Comparison of ENCODE assay signal across 9 cellular contexts in genomic region chr17:49694847-49695697, GRCh38. TPM values are rescaled to one million over a fixed set of nuclear protein-coding genes. Genes with fewer than 3 reads are reported as not detected.
DNase-seq lines count a peak whose midpoint lies in the region; FAIRE-seq and TF ChIP-seq lines count a peak whose summit lies in the region.
"Had no signal": no experiment of that assay in that cellular context is flagged by ENCODE, and none has a peak within 500 bp of the region (broad histone marks: within the 10 kb centered on the region; RNA-seq: fewer than 3 reads in every experiment).

No MANE protein-coding gene starts in this region.

- H3K4me3 ChIP-seq in OCI-LY1 (ENCODE audit: low read depth, low read length, poor library complexity, severe bottlenecking), result no peak overlapping the region
- H3K4me3 ChIP-seq in fibroblast of lung (replicated peaks in 1 of 4; ENCODE audit: control extremely low read depth in 1 of 4, insufficient read depth in 1 of 4, low read depth in 3 of 4, low read length in 4 of 4), result no peak overlapping the region
- no peak overlapping the region for H3K4me3 ChIP-seq in tibial artery
- H3K4me3 ChIP-seq: HAP-1 had no signal

- H3K4me1 ChIP-seq in OCI-LY1 (ENCODE audit: insufficient read depth, low read length, severe bottlenecking) (no peaks in the 10 kb centered on the region), fibroblast of lung (ENCODE audit: control insufficient read depth, extremely low read depth, insufficient read depth, low read length) (no peaks in the 10 kb centered on the region), tibial artery (peaks cover 0 to 72% (median 38%) of the 10 kb centered on the region in 4 donors)
- H3K4me1 ChIP-seq: HAP-1 had no signal

- peak; percentile 75 for FAIRE-seq in GM18507 (lab: Jason Lieb, UNC)

- H3K4me2 ChIP-seq in OCI-LY1 (ENCODE audit: low read length) (no peak overlapping the region), fibroblast of lung (ENCODE audit: extremely low read depth, insufficient read depth, low read length) (no peak overlapping the region)

- H3K79me2 ChIP-seq in OCI-LY1 (ENCODE audit: insufficient read depth, low read length) (no peaks in the 10 kb centered on the region), fibroblast of lung (ENCODE audit: control insufficient read depth, insufficient read depth, low read length) (no peaks in the 10 kb centered on the region)

- H3K36me3 ChIP-seq in OCI-LY1 (ENCODE audit: insufficient read depth, low read length) (peaks cover 5% of the 10 kb centered on the region; the same call in 1 of the 2 replicates), fibroblast of lung (ENCODE audit: control insufficient read depth, insufficient read depth, low read length) (peaks cover 2% of the 10 kb centered on the region), tibial artery (peaks cover 2 to 5% (median 4%) of the 10 kb centered on the region in 3 donors)
- H3K36me3 ChIP-seq: HAP-1 had no signal

- no peak overlapping the region for H2AFZ ChIP-seq in OCI-LY1 (ENCODE audit: low read length)
- H2AFZ ChIP-seq in fibroblast of lung (ENCODE audit: low read length), result no peak overlapping the region

- H3K9me3 ChIP-seq in OCI-LY1 (ENCODE audit: low read length) (no peaks in the 10 kb centered on the region), fibroblast of lung (ENCODE audit: control insufficient read depth, insufficient read depth, low read depth, low read length) (no peaks in the 10 kb centered on the region), tibial artery (no peaks in the 10 kb centered on the region)
- H3K9me3 ChIP-seq: HAP-1 had no signal

- H3K27me3 ChIP-seq in OCI-LY1 (ENCODE audit: insufficient read depth, low read length), result no peaks in the 10 kb centered on the region
- H3K27me3 ChIP-seq in fibroblast of lung (ENCODE audit: control insufficient read depth, insufficient read depth, low read length), result no peaks in the 10 kb centered on the region
- H3K27me3 ChIP-seq in tibial artery, result no peaks in the 10 kb centered on the region

- H3F3A ChIP-seq in OCI-LY1 (ENCODE audit: insufficient read depth, low read length), result no peaks in the 10 kb centered on the region

- DNase-seq in AG08395 (ENCODE audit: low spot score) (peak; percentile 54), GM18507 (ENCODE audit: extremely low spot score, insufficient read length, low read depth) (no peak), activated T-cell treated with anti-CD3 and anti-CD28 coated beads for 48 hours (ENCODE audit: low read depth) (peak; percentile 62), fibroblast of lung (ENCODE audit: low read depth in 2 of 2) (peak in 1 of 2 donors; percentile 29), nucleus accumbens (lab: John Stamatoyannopoulos, UW) (peak in 33 of 56 donors; percentile 8 to 74 (median 22)), tibial artery (peak in 1 of 2 donors; percentile 64), midbrain (lab: John Stamatoyannopoulos, UW) (no peak)

- no peak overlapping the region for H3K27ac ChIP-seq in OCI-LY1 (ENCODE audit: low read depth, low read length, poor library complexity, severe bottlenecking)
- no peak overlapping the region for H3K27ac ChIP-seq in fibroblast of lung (ENCODE audit: insufficient read depth, low read length)
- peak overlapping the region; percentile 86 to 90 for H3K27ac ChIP-seq in tibial artery

- peak; percentile 98 for TF ChIP-seq CTCF in OCI-LY1 (IDR thresholded peaks at IDR 0.05; ENCODE audit: low read length)
- peak; percentile 90 to 94 for TF ChIP-seq CTCF in fibroblast of lung (conservative IDR thresholded peaks at IDR 0.05 in 1 of 2, IDR thresholded peaks at IDR 0.05 in 1 of 2; ENCODE audit: low read depth in 1 of 2, low read length in 2 of 2)
- peak; percentile 94 to 98 for TF ChIP-seq CTCF in tibial artery (IDR thresholded peaks at IDR 0.05)

- intact Hi-C loops in tibial artery (cut with DNase I; ENCODE audit: low total_unique reads), result loop anchor here (2.0 kb wide), 1 partner anchor 124 kb away; no protein-coding TSS in a partner anchor

- H3K9ac ChIP-seq in OCI-LY1 (ENCODE audit: low read length) (no peak overlapping the region), fibroblast of lung (ENCODE audit: insufficient read depth, low read length) (no peak overlapping the region)

- H3K9me2 ChIP-seq in OCI-LY1 (ENCODE audit: low read depth, low read length), result no peaks in the 10 kb centered on the region

- H4K20me1 ChIP-seq in OCI-LY1 (ENCODE audit: insufficient read depth, low read length) (no peaks in the 10 kb centered on the region), fibroblast of lung (ENCODE audit: control insufficient read depth, extremely low read depth, insufficient read depth, low read length) (no peaks in the 10 kb centered on the region)

RNA-seq across cellular contexts. Expression of gene SLC35B1, which starts 12.7 kb away (rescaled TPM):
- total RNA-seq in fibroblast of lung, result 36.2 and 36.3 TPM in 2 replicates
- polyA plus RNA-seq in fibroblast of lung, result 56.9 and 68.2 TPM in 2 replicates
- 53.0 and 71.5 TPM in 2 replicates for polyA plus RNA-seq in fibroblast of lung (2012)
- 141 and 161 TPM in 2 replicates for polyA minus RNA-seq in fibroblast of lung (ENCODE audit: low replicate concordance)

RNA-seq across cellular contexts. Expression of gene SPOP, which starts 17.2 kb away (rescaled TPM):
- 89.6 and 112 TPM in 2 replicates for total RNA-seq in fibroblast of lung
- polyA plus RNA-seq in fibroblast of lung, result 35.0 and 46.7 TPM in 2 replicates
- polyA plus RNA-seq in fibroblast of lung (2012), result 29.9 and 37.6 TPM in 2 replicates
- polyA minus RNA-seq in fibroblast of lung (ENCODE audit: low replicate concordance), result 75.2 and 157 TPM in 2 replicates

Comparison
In these comparisons a context has a peak if more than half of its experiments do, and no peak if none do; other contexts are left out.
1. DNase-seq: peak in AG08395 (single experiment), activated T-cell treated with anti-CD3 and anti-CD28 coated beads for 48 hours (single experiment) and nucleus accumbens (33 of 56); none in GM18507 (single experiment) and midbrain (single experiment).
2. H3K27ac ChIP-seq: peak in tibial artery (2 of 2); none in OCI-LY1 (single experiment) and fibroblast of lung (single experiment).
3. Peak in every context shown above with its lines, with median percentiles within 50 percentile points of each other: CTCF ChIP-seq.